In genomic region chr5:121918238-121918637, GRCh38 we compare ENCODE assay signal across 15 cellular contexts. TPM values are rescaled to one million over a fixed set of nuclear protein-coding genes. Genes with fewer than 3 reads are reported as not detected.
DNase-seq lines count a peak whose midpoint lies in the region; ATAC-seq and TF ChIP-seq lines count a peak whose summit lies in the region.
"Had no signal": no experiment of that assay in that cellular context is flagged by ENCODE, and none has a peak within 500 bp of the region (broad histone marks: within the 10 kb centered on the region; RNA-seq: fewer than 3 reads in every experiment).

No MANE protein-coding gene starts in this region.

- H3K4me3 ChIP-seq in astrocyte of the spinal cord (ENCODE audit: low read depth, low read length), result no peak overlapping the region
- H3K4me3 ChIP-seq: BLaER1 had no signal

- no peak for TF ChIP-seq CTCF in astrocyte of the spinal cord (IDR thresholded peaks at IDR 0.05; ENCODE audit: low read depth, low read length)

- intact Hi-C loops in left colon (cut with DNase I, micrococcal nuclease), result no loop called here

- DNase-seq in H4 (ENCODE audit: low spot score), result peak; percentile 32
- DNase-seq in astrocyte of the spinal cord (ENCODE audit: low read depth, low spot score), result peak; percentile 16
- no peak for DNase-seq in left colon
- no peak for DNase-seq in cerebellum (ENCODE audit: low spot score)
- DNase-seq: Caco-2; CD4-positive, CD25-positive, alpha-beta regulatory T cell; CD8-positive, alpha-beta T cell; DMS153; DND-41; GOT3; H7; HCEC 1CT had no signal

- peak; percentile 72 for ATAC-seq in left colon
- no peak for ATAC-seq in HG03457 (IDR thresholded peaks at IDR 0.05; ENCODE audit: unreplicated experiment)
- no peak for ATAC-seq in HG02588 (IDR thresholded peaks at IDR 0.05; ENCODE audit: unreplicated experiment)
- ATAC-seq: CD8-positive, alpha-beta T cell had no signal

- in situ Hi-C loops in astrocyte of the spinal cord (cut with HindIII; ENCODE audit: low sequenced_read_pairs), result no loop called here

RNA-seq across cellular contexts. Expression of gene SRFBP1, which starts 43.5 kb away (rescaled TPM):
- 11.9 and 20.9 TPM in 2 replicates for total RNA-seq in H4 (2014; rRNA removed; shearing (Covaris generic))
- 1 to 10 TPM; 8.6 to 9.8 TPM for total RNA-seq in left colon
- total RNA-seq in cerebellum, result 25.5 TPM

Comparison
In these comparisons a context has a peak if more than half of its experiments do, and no peak if none do; other contexts are left out.
1. DNase-seq: peak in H4 (single experiment) and astrocyte of the spinal cord (single experiment); none in left colon (0 of 2) and cerebellum (single experiment).